In genomic region chr5:53008751-53009150, GRCh38 we compare ENCODE assay signal across 9 cellular contexts. TPM values are rescaled to one million over a fixed set of nuclear protein-coding genes. Genes with fewer than 3 reads are reported as not detected.
A peak's percentile ranks its signal among the peaks of the same experiment; 100 is the strongest.
DNase-seq lines count a peak whose midpoint lies in the region; ATAC-seq, FAIRE-seq and TF ChIP-seq lines count a peak whose summit lies in the region.
"Had no signal": no experiment of that assay in that cellular context is flagged by ENCODE, and none has a peak within 500 bp of the region (broad histone marks: within the 10 kb centered on the region; RNA-seq: fewer than 3 reads in every experiment).

No MANE protein-coding gene starts in this region.

- H3K27me3 Mint-ChIP-seq in activated CD4-positive, alpha-beta T cell treated with anti-CD3 and anti-CD28 coated beads for 36 hours, result peaks cover 10% of the 10 kb centered on the region
- no peaks in the 10 kb centered on the region for H3K27me3 Mint-ChIP-seq in progenitor cell of endocrine pancreas

- H3K9me3 ChIP-seq in small intestine (ENCODE audit: control insufficient read depth, low read depth), result no peaks in the 10 kb centered on the region

- DNase-seq in activated CD4-positive, alpha-beta T cell treated with anti-CD3 and anti-CD28 coated beads for 36 hours, result peak; percentile 65
- no peak for DNase-seq in activated CD4-positive, alpha-beta T cell treated with anti-CD3 and anti-CD28 coated beads for 1 hour
- peak; percentile 80 for DNase-seq in RWPE1 (ENCODE audit: low spot score)
- DNase-seq in small intestine, result peak; percentile 33
- no peak for DNase-seq in progenitor cell of endocrine pancreas (ENCODE audit: low spot score, unreplicated experiment)
- no peak for DNase-seq in cerebellar nuclear complex (lab: John Stamatoyannopoulos, UW)
- no peak for DNase-seq in dedifferentiated amniotic fluid mesenchymal stem cell (ENCODE audit: extremely low spot score)

- H3K27me3 ChIP-seq in small intestine (ENCODE audit: control insufficient read depth in 2 of 2, insufficient read depth in 2 of 2, low read length in 2 of 2), result no peaks in the 10 kb centered on the region

- intact Hi-C loops in activated CD4-positive, alpha-beta T cell treated with anti-CD3 and anti-CD28 coated beads for 36 hours (cut with DNase I, micrococcal nuclease), result loop anchor here (1.0 to 5.0 kb wide), 7 partner anchors 23 to 206 kb away; no protein-coding TSS in a partner anchor

- CTCF ChIA-PET in activated CD4-positive, alpha-beta T cell treated with anti-CD3 and anti-CD28 coated beads for 36 hours (lab: Charles Lee), result interaction anchor here (0.7 to 1.3 kb wide), 3 partner anchors 12 to 221 kb away, joined by 3 to 4 read pairs (median 3); partner anchors contain the start of genes ITGA1 and PELO
- CTCF ChIA-PET in RWPE1 (lab: Yijun Ruan, JAX), result no interaction called here

- H3K36me3 ChIP-seq in small intestine (ENCODE audit: control insufficient read depth in 2 of 2, insufficient read depth in 2 of 2, low read length in 2 of 2), result peaks cover 0 to 3% of the 10 kb centered on the region in 2 donors

- TF ChIP-seq CTCF in RWPE1 (conservative IDR thresholded peaks at IDR 0.05; ENCODE audit: low read depth) (no peak), progenitor cell of endocrine pancreas (IDR thresholded peaks at IDR 0.05; ENCODE audit: unreplicated experiment) (no peak)

- H3K9me3 Mint-ChIP-seq in activated CD4-positive, alpha-beta T cell treated with anti-CD3 and anti-CD28 coated beads for 36 hours (ENCODE audit: low read depth), result no peaks in the 10 kb centered on the region
- H3K9me3 Mint-ChIP-seq in progenitor cell of endocrine pancreas (ENCODE audit: low read depth), result peaks cover 6% of the 10 kb centered on the region

- no peak for FAIRE-seq in small intestine (lab: Jason Lieb, UNC)
- FAIRE-seq: islet of Langerhans had no signal

- no peaks in the 10 kb centered on the region for H3K36me3 Mint-ChIP-seq in activated CD4-positive, alpha-beta T cell treated with anti-CD3 and anti-CD28 coated beads for 36 hours (ENCODE audit: low read depth)
- peaks cover 3% of the 10 kb centered on the region for H3K36me3 Mint-ChIP-seq in progenitor cell of endocrine pancreas (ENCODE audit: insufficient read depth)

- POLR2A ChIA-PET in activated CD4-positive, alpha-beta T cell treated with anti-CD3 and anti-CD28 coated beads for 36 hours (lab: Charles Lee), result interaction anchor here (0.6 kb wide), 1 partner anchor 23 kb away, joined by 6 read pairs; no protein-coding TSS in a partner anchor
- POLR2A ChIA-PET in RWPE1 (lab: Yijun Ruan, JAX; ENCODE audit: low non-redundant PET), result no interaction called here

- no peak overlapping the region for H3K4me3 ChIP-seq in small intestine (ENCODE audit: low read depth in 1 of 2, low read length in 2 of 2)

- H3K4me3 Mint-ChIP-seq in activated CD4-positive, alpha-beta T cell treated with anti-CD3 and anti-CD28 coated beads for 36 hours, result no peak overlapping the region
- no peak overlapping the region for H3K4me3 Mint-ChIP-seq in progenitor cell of endocrine pancreas (ENCODE audit: low read depth)

- peaks cover 2 to 4% of the 10 kb centered on the region in 2 donors for H3K4me1 ChIP-seq in small intestine (ENCODE audit: control insufficient read depth in 2 of 2, insufficient read depth in 1 of 2, low read depth in 1 of 2, low read length in 1 of 2)

- H3K4me1 Mint-ChIP-seq in activated CD4-positive, alpha-beta T cell treated with anti-CD3 and anti-CD28 coated beads for 36 hours, result peaks cover 53% of the 10 kb centered on the region
- H3K4me1 Mint-ChIP-seq in progenitor cell of endocrine pancreas (ENCODE audit: low read depth), result no peaks in the 10 kb centered on the region

- peak; percentile 92 for ATAC-seq in activated CD4-positive, alpha-beta T cell treated with anti-CD3 and anti-CD28 coated beads for 36 hours
- peak; percentile 97 for ATAC-seq in HG02885 (IDR thresholded peaks at IDR 0.05; ENCODE audit: poor library complexity, unreplicated experiment)

- H3K27ac ChIP-seq in RWPE1 (no peak overlapping the region), small intestine (ENCODE audit: low read depth in 1 of 2, low read length in 1 of 2) (no peak overlapping the region)

- WGBS in small intestine, 3 donors, result 13 to 39% (median 33%) methylated on average over 1 of the region's 1 CpG

- H3K27ac Mint-ChIP-seq in activated CD4-positive, alpha-beta T cell treated with anti-CD3 and anti-CD28 coated beads for 36 hours, result peak overlapping the region; percentile 39
- H3K27ac Mint-ChIP-seq in progenitor cell of endocrine pancreas, result no peak overlapping the region

RNA-seq across cellular contexts. Expression of gene ITGA2, which starts 19.6 kb away (rescaled TPM):
- total RNA-seq in activated CD4-positive, alpha-beta T cell treated with anti-CD3 and anti-CD28 coated beads for 36 hours, result under 1 TPM; 0.61 to 0.71 TPM
- polyA plus RNA-seq in small intestine, result 1 to 10 TPM; 1.8 to 9.8 (median 1.9) TPM
- 5.1 and 6.6 TPM in 2 replicates for total RNA-seq in progenitor cell of endocrine pancreas

Comparison
In these comparisons a context has a peak if more than half of its experiments do, and no peak if none do; other contexts are left out.
1. DNase-seq: peak in activated CD4-positive, alpha-beta T cell treated with anti-CD3 and anti-CD28 coated beads for 36 hours (single experiment), RWPE1 (single experiment) and small intestine (single experiment); none in activated CD4-positive, alpha-beta T cell treated with anti-CD3 and anti-CD28 coated beads for 1 hour (single experiment), progenitor cell of endocrine pancreas (single experiment), cerebellar nuclear complex (0 of 2) and dedifferentiated amniotic fluid mesenchymal stem cell (single experiment).